ENCODE assay signal across 8 cellular contexts in the genomic region with DNA sequence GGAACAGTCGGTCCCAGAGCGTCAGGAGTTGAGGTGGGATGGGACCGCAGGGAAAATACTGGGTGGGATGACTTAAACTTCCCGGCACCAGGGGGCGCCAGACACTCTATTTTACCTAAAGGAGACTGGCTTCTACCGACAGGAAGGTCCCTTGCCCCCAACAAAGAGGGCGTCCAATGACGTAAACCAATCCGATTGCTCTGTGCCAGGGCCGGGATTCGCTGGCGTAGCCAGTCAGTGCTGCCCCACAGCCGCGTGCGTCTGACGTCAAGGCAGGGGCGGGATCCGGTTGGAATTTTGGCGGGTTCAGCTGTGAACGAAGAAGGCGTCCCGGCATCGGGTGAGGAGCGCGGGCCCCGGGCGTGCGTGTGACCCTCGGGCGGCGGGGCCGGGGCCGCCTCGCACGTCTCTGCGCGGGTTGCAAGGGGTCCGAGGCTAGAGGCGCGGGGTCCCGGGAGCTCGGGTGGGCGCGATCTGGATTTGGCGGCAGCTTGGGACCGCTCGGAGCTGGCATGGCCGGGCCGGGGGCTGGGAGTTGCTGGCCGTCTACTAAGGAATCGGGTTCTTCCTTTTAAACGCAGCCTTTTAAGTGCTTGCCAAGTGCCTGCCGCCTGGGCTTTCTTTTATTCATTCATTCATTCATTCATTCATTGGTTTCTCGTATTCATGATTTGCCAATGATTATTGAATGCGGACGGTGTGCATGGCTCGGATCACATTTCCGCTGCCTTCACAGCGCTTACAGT. TPM values are rescaled to one million over a fixed set of nuclear protein-coding genes. Genes with fewer than 3 reads are reported as not detected.
A peak's percentile ranks its signal among the peaks of the same experiment; 100 is the strongest.
DNase-seq lines count a peak whose midpoint lies in the region; ATAC-seq and TF ChIP-seq lines count a peak whose summit lies in the region.

A gene (plus strand): TSS at position 292 of the 746 bp plus-strand sequence. CDS start 2,645 bp downstream, outside the sequence.

- H3K4me3 Mint-ChIP-seq in activated CD4-positive, alpha-beta T cell treated with anti-CD3 and anti-CD28 coated beads, Interleukin-2, amount 10 ng/mL, durations not matched to agents 24 days and 14 days, result peak within 1 kb of the TSS; percentile 98
- H3K4me3 Mint-ChIP-seq in dendritic cell treated with granulocyte-macrophage colony-stimulating factor and Interleukin-4, amounts not matched to agents 40 ng/mL and 50 ng/mL, for 4 days, result peak within 1 kb of the TSS; percentile 74

- ATAC-seq in GM19328 (IDR thresholded peaks at IDR 0.05; ENCODE audit: unreplicated experiment), result peak; percentile 100
- ATAC-seq in HG03520 (IDR thresholded peaks at IDR 0.05; ENCODE audit: unreplicated experiment), result peak; percentile 100
- peak; percentile 100 for ATAC-seq in left lung

- peak; percentile 92 for DNase-seq in NCI-H526 treated with DMSO at 0.1 percent for 48 hours (lab: John Stamatoyannopoulos, UW)
- peak; percentile 100 for DNase-seq in activated CD4-positive, alpha-beta T cell treated with anti-CD3 and anti-CD28 coated beads, Interleukin-2, amount 10 ng/mL, durations not matched to agents 24 days and 14 days
- DNase-seq in left lung, result peak; percentile 96 to 98
- peak; percentile 96 to 98 for DNase-seq in stimulated activated CD4-positive, alpha-beta T cell treated with anti-CD3 and anti-CD28 coated beads, Interleukin-2, amount 100 ng/mL, for 48 hours

- no peaks in the 10 kb centered on the region for H3K27me3 Mint-ChIP-seq in activated CD4-positive, alpha-beta T cell treated with anti-CD3 and anti-CD28 coated beads, Interleukin-2, amount 10 ng/mL, durations not matched to agents 24 days and 14 days
- peaks cover 7% of the 10 kb centered on the region for H3K27me3 Mint-ChIP-seq in dendritic cell treated with granulocyte-macrophage colony-stimulating factor and Interleukin-4, amounts not matched to agents 40 ng/mL and 50 ng/mL, for 4 days

- TF ChIP-seq CTCF in C4-2B (conservative IDR thresholded peaks at IDR 0.05) (peak; percentile 94), left lung (IDR thresholded peaks at IDR 0.05) (peak; percentile 80 to 84)

- H3K4me3 ChIP-seq in left lung, result peak within 1 kb of the TSS; percentile 32 to 50

- peaks cover 26% of the 10 kb centered on the region for H3K36me3 Mint-ChIP-seq in activated CD4-positive, alpha-beta T cell treated with anti-CD3 and anti-CD28 coated beads, Interleukin-2, amount 10 ng/mL, durations not matched to agents 24 days and 14 days (ENCODE audit: low read depth)
- no peaks in the 10 kb centered on the region for H3K36me3 Mint-ChIP-seq in dendritic cell treated with granulocyte-macrophage colony-stimulating factor and Interleukin-4, amounts not matched to agents 40 ng/mL and 50 ng/mL, for 4 days (ENCODE audit: low read depth)

- no peaks in the 10 kb centered on the region for H3K9me3 ChIP-seq in left lung

- H3K9me3 Mint-ChIP-seq in activated CD4-positive, alpha-beta T cell treated with anti-CD3 and anti-CD28 coated beads, Interleukin-2, amount 10 ng/mL, durations not matched to agents 24 days and 14 days, result no peaks in the 10 kb centered on the region
- no peaks in the 10 kb centered on the region for H3K9me3 Mint-ChIP-seq in dendritic cell treated with granulocyte-macrophage colony-stimulating factor and Interleukin-4, amounts not matched to agents 40 ng/mL and 50 ng/mL, for 4 days

- no peaks in the 10 kb centered on the region for H3K36me3 ChIP-seq in left lung

- H3K4me1 Mint-ChIP-seq in activated CD4-positive, alpha-beta T cell treated with anti-CD3 and anti-CD28 coated beads, Interleukin-2, amount 10 ng/mL, durations not matched to agents 24 days and 14 days, result peaks cover 25% of the 10 kb centered on the region
- H3K4me1 Mint-ChIP-seq in dendritic cell treated with granulocyte-macrophage colony-stimulating factor and Interleukin-4, amounts not matched to agents 40 ng/mL and 50 ng/mL, for 4 days (ENCODE audit: low read depth), result peaks cover 15% of the 10 kb centered on the region

- peaks cover 0 to 16% of the 10 kb centered on the region in 2 donors for H3K4me1 ChIP-seq in left lung

- H3K27me3 ChIP-seq in left lung, result no peaks in the 10 kb centered on the region

- H3K27ac ChIP-seq in C4-2B (peak within 1 kb of the TSS; percentile 70), left lung (peak within 1 kb of the TSS in 1 of 2 donors; percentile 33)

- peak within 1 kb of the TSS; percentile 89 for H3K27ac Mint-ChIP-seq in activated CD4-positive, alpha-beta T cell treated with anti-CD3 and anti-CD28 coated beads, Interleukin-2, amount 10 ng/mL, durations not matched to agents 24 days and 14 days
- H3K27ac Mint-ChIP-seq in dendritic cell treated with granulocyte-macrophage colony-stimulating factor and Interleukin-4, amounts not matched to agents 40 ng/mL and 50 ng/mL, for 4 days, result peak within 1 kb of the TSS; percentile 61

- intact Hi-C loops in activated CD4-positive, alpha-beta T cell treated with anti-CD3 and anti-CD28 coated beads, Interleukin-2, amount 10 ng/mL, durations not matched to agents 24 days and 14 days (cut with micrococcal nuclease), result loop anchor here (1.0 to 2.0 kb wide), 6 partner anchors 62 to 1119 kb away; a partner anchor contains a TSS
- intact Hi-C loops in dendritic cell treated with granulocyte-macrophage colony-stimulating factor and Interleukin-4, amounts not matched to agents 40 ng/mL and 50 ng/mL, for 4 days (cut with micrococcal nuclease), result loop anchor here (1.0 to 2.0 kb wide), 2 partner anchors 141 to 191 kb away; no protein-coding TSS in a partner anchor
- intact Hi-C loops in left lung (cut with DNase I), result no loop called here

RNA-seq across cellular contexts. Expression of the gene that starts here (rescaled TPM):
- 107 and 112 TPM in 2 replicates for total RNA-seq in activated CD4-positive, alpha-beta T cell treated with anti-CD3 and anti-CD28 coated beads, Interleukin-2, amount 10 ng/mL, durations not matched to agents 24 days and 14 days
- total RNA-seq in left lung, result 1 to 10 TPM; 4.2 to 9.1 TPM

Comparison
In these comparisons a context has a peak if more than half of its experiments do, and no peak if none do; other contexts are left out.
1. RNA of the gene that starts here (total RNA-seq): 107 to 112 TPM in activated CD4-positive, alpha-beta T cell treated with anti-CD3 and anti-CD28 coated beads, Interleukin-2, amount 10 ng/mL, durations not matched to agents 24 days and 14 days; 4.2 to 9.1 TPM in left lung; every median in the first group is over 10 times any median in the second.
2. intact Hi-C loops: an anchor here in activated CD4-positive, alpha-beta T cell treated with anti-CD3 and anti-CD28 coated beads, Interleukin-2, amount 10 ng/mL, durations not matched to agents 24 days and 14 days (1.0 to 2.0 kb wide) and dendritic cell treated with granulocyte-macrophage colony-stimulating factor and Interleukin-4, amounts not matched to agents 40 ng/mL and 50 ng/mL, for 4 days (1.0 to 2.0 kb wide); none called in left lung.
3. Peak in every context shown above with its lines, with median percentiles within 50 percentile points of each other: ATAC-seq and DNase-seq.